ENCODE assay signal across 8 cellular contexts in the genomic region with DNA sequence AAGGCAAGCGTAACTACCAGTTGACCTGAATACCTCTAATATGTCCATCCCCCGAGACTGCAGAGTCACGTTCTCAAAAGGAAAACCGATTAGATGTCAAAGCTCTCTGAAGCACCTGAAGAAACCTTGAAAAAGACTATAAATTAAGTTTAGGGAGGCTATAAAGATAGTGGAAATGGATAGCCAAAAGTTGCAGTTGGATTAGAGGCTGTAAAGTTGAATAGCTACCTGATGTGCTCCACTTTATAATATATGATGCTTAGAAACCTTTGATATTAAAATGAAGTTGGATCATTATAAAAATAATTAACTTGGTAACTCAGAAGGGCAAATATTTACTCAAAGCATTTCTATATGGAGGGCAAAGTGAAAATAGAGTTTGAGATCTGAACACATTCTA.
"Had no signal": no experiment of that assay in that cellular context is flagged by ENCODE, and none has a peak within 500 bp of the region (broad histone marks: within the 10 kb centered on the region; RNA-seq: fewer than 3 reads in every experiment).

No MANE protein-coding gene starts in this region.

- DNase-seq: GM23248, GOT3, H7, HFFc6, IMR-90 had no signal

- H3K4me3 ChIP-seq: GM23248, HAP-1, K562 had no signal

- H3K4me1 ChIP-seq: HAP-1 had no signal

- H3K36me3 ChIP-seq: HAP-1 had no signal

- H3K9me3 ChIP-seq: HAP-1 had no signal

- ATAC-seq: HCT116, K562 had no signal
